In the genomic region with DNA sequence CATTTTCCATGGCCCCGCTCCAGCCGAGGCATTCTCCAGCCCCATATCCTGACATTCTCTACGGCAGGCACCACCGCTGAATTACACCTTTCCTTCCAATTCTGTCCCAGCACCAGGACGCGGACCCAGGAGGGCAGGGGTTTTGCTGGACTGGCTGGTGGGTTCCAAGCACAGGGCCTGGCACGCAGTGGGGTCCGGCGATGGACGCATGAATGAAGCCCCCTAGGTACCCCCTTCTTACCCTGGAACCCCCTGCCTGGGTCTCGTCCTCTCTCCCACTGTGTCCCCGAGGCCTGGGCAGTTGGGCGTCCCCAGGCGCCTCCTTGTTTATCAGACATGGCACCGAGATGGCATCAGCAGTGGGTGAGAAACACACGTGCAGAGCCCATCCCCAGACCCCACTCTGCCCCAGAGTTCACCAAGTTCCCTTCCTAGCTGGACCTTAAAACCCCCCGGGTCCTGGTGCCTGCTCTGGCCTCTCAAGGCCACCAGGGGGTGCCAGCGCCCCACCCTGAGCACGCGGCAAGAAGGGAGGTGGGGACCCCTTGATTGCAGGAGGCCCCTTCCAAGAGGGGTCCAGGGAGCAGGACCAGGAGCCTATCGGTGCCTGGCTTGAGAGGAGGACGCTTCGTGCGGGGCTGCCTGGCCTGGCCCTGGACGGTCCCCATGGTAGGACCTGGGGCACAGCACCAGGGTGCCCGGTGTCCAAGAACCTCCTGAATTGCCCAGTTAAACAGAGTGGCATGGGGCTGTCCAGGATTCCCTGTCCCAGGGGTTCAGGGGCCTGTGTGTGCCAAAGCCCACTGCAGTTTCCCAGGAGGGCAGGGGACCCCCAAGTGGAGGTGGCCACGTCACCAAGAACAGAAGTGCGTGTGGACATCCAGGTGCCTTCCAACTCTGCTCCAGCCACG, we compare ENCODE assay signal across 9 cellular contexts. TPM values are rescaled to one million over a fixed set of nuclear protein-coding genes. Genes with fewer than 3 reads are reported as not detected.
DNase-seq lines count a peak whose midpoint lies in the region; ATAC-seq and TF ChIP-seq lines count a peak whose summit lies in the region.
"Had no signal": no experiment of that assay in that cellular context is flagged by ENCODE, and none has a peak within 500 bp of the region (broad histone marks: within the 10 kb centered on the region; RNA-seq: fewer than 3 reads in every experiment).

No MANE protein-coding gene starts in this region.

- TF ChIP-seq CTCF in CD8-positive, alpha-beta T cell (IDR thresholded peaks at IDR 0.05), result peak; percentile 82
- TF ChIP-seq CTCF in HCT116 (IDR thresholded peaks at IDR 0.05 in 2 of 3, conservative IDR thresholded peaks at IDR 0.05 in 1 of 3; ENCODE audit: borderline replicate concordance in 1 of 3, insufficient read depth in 1 of 3, low read depth in 2 of 3, low read length in 2 of 3), result peak; percentile 86 to 92 (median 91); a peak in 5 of 6 replicates
- peak in 2 of 3 donors; percentile 11 to 41 for TF ChIP-seq CTCF in omental fat pad (IDR thresholded peaks at IDR 0.05)

- H3K4me1 Mint-ChIP-seq in CD8-positive, alpha-beta T cell (ENCODE audit: low read depth), result no peaks in the 10 kb centered on the region
- H3K4me1 Mint-ChIP-seq: IgD-negative memory B cell had no signal

- CTCF ChIA-PET in CD8-positive, alpha-beta T cell (lab: Charles Lee), result interaction anchor here (0.6 to 5.4 kb wide), 16 partner anchors 9 to 187 kb away, joined by 3 to 59 read pairs (median 4); no protein-coding TSS in a partner anchor
- CTCF ChIA-PET in HCT116 (lab: Charles Lee), result interaction anchor here (0.6 to 1.9 kb wide), 3 partner anchors 23 to 55 kb away, joined by 3 to 21 read pairs (median 4); no protein-coding TSS in a partner anchor

- POLR2A ChIA-PET in CD8-positive, alpha-beta T cell (lab: Charles Lee), result no interaction called here
- POLR2A ChIA-PET in HCT116 (lab: Charles Lee), result no interaction called here

- no peaks in the 10 kb centered on the region for H3K9me3 Mint-ChIP-seq in CD8-positive, alpha-beta T cell
- H3K9me3 Mint-ChIP-seq: IgD-negative memory B cell had no signal

- TF ChIP-seq RAD21 in HCT116 (IDR thresholded peaks at IDR 0.05; ENCODE audit: low read depth), result peak; percentile 87

- intact Hi-C loops in CD8-positive, alpha-beta T cell (cut with DNase I, micrococcal nuclease), result loop anchor here in 1 of 2 experiments (1.0 kb wide), 3 partner anchors 50 to 159 kb away; no protein-coding TSS in a partner anchor
- intact Hi-C loops in HCT116 (cut with micrococcal nuclease), result loop anchor here (1.0 kb wide), 1 partner anchor 50 kb away; no protein-coding TSS in a partner anchor

- no peak for TF ChIP-seq POLR2A in HCT116 (IDR thresholded peaks at IDR 0.05; ENCODE audit: borderline replicate concordance, extremely low read depth, insufficient read depth, insufficient read length)

- no peaks in the 10 kb centered on the region for H3K36me3 ChIP-seq in CD8-positive, alpha-beta T cell (ENCODE audit: insufficient read depth, low read length)
- H3K36me3 ChIP-seq in HCT116 (ENCODE audit: control insufficient read depth in 1 of 2, insufficient read depth in 2 of 2, low read length in 2 of 2), result no peaks in the 10 kb centered on the region

- no peak overlapping the region for H3K27ac Mint-ChIP-seq in CD8-positive, alpha-beta T cell
- H3K27ac Mint-ChIP-seq: IgD-negative memory B cell had no signal

- no peaks in the 10 kb centered on the region for H3K9me2 ChIP-seq in HCT116 (ENCODE audit: insufficient read depth)

- no peaks in the 10 kb centered on the region for H3K27me3 ChIP-seq in CD8-positive, alpha-beta T cell (ENCODE audit: insufficient read depth, low read length)
- H3K27me3 ChIP-seq in HCT116 (ENCODE audit: insufficient read depth, low read length), result no peaks in the 10 kb centered on the region

- no peaks in the 10 kb centered on the region for H4K20me1 ChIP-seq in HCT116 (ENCODE audit: insufficient read depth)

- H3K36me3 Mint-ChIP-seq in CD8-positive, alpha-beta T cell, result no peaks in the 10 kb centered on the region
- H3K36me3 Mint-ChIP-seq: IgD-negative memory B cell had no signal

- no peak overlapping the region for H3K9ac ChIP-seq in HCT116 (ENCODE audit: low read length)

- H3K4me3 ChIP-seq in CD8-positive, alpha-beta T cell (ENCODE audit: low read depth, low read length), result no peak overlapping the region
- no peak overlapping the region for H3K4me3 ChIP-seq in HCT116 (replicated peaks in 1 of 2; ENCODE audit: low read depth in 1 of 2, low read length in 2 of 2)

- no peak overlapping the region for H3K4me2 ChIP-seq in HCT116 (ENCODE audit: low read length)

- DNase-seq in CD8-positive, alpha-beta T cell, result peak in 6 of 7 experiments; percentile 11 to 68 (median 22)
- no peak for DNase-seq in HCT116 (ENCODE audit: low read depth, low spot score)
- peak; percentile 26 for DNase-seq in activated CD4-positive, alpha-beta T cell treated with anti-CD3 and anti-CD28 coated beads for 1 hour
- DNase-seq in epidermal melanocyte (ENCODE audit: insufficient read length, low spot score), result peak; percentile 71
- DNase-seq in omental fat pad (ENCODE audit: low spot score), result no peak
- no peak for DNase-seq in foreskin melanocyte
- DNase-seq in Ammon's horn (ENCODE audit: low spot score), result no peak

- ATAC-seq in CD8-positive, alpha-beta T cell, result peak; percentile 71
- ATAC-seq in HCT116 (peak; percentile 72), omental fat pad (ENCODE audit: low FRiP score) (no peak), HG02571 (IDR thresholded peaks at IDR 0.05; ENCODE audit: unreplicated experiment) (no peak)

- H3K9me3 ChIP-seq in CD8-positive, alpha-beta T cell (ENCODE audit: low read length), result no peaks in the 10 kb centered on the region
- no peaks in the 10 kb centered on the region for H3K9me3 ChIP-seq in HCT116 (ENCODE audit: control insufficient read depth in 1 of 2, insufficient read depth in 1 of 2, low read depth in 1 of 2, low read length in 2 of 2)

- H2AFZ ChIP-seq in HCT116 (ENCODE audit: low read depth, low read length, poor library complexity, severe bottlenecking), result no peak overlapping the region

- BruUV-seq in HCT116 (replicated peaks; lab: Mats Ljungman, UMichigan), result no TSS peak

- no peaks in the 10 kb centered on the region for H3K27me3 Mint-ChIP-seq in CD8-positive, alpha-beta T cell (ENCODE audit: low read depth)

- no peak overlapping the region for H3K27ac ChIP-seq in CD8-positive, alpha-beta T cell (ENCODE audit: low read depth, low read length)
- no peak overlapping the region for H3K27ac ChIP-seq in HCT116 (ENCODE audit: low read depth, low read length)

- H3K79me2 ChIP-seq in HCT116 (ENCODE audit: insufficient read depth, low read length), result no peaks in the 10 kb centered on the region

- RAD21 ChIA-PET in HCT116 (lab: Charles Lee; ENCODE audit: low non-redundant PET in 1 of 2, low total read pairs in 2 of 2, uncharacterized antibody in 2 of 2, unreplicated experiment in 2 of 2), result interaction anchor here (0.6 to 1.8 kb wide), 5 partner anchors 54 to 74 kb away, joined by 3 to 6 read pairs (median 3); no protein-coding TSS in a partner anchor

- H3K4me1 ChIP-seq in CD8-positive, alpha-beta T cell (ENCODE audit: insufficient read depth, low read length), result no peaks in the 10 kb centered on the region
- peaks cover 0 to 9% of the 10 kb centered on the region in 2 experiments; a peak in 1 of 4 replicates for H3K4me1 ChIP-seq in HCT116 (ENCODE audit: control insufficient read depth in 1 of 2, insufficient read depth in 2 of 2, low read length in 2 of 2)

- no peak overlapping the region for H3K4me3 Mint-ChIP-seq in CD8-positive, alpha-beta T cell

TF ChIP-seq in HCT116, 20 proteins besides CTCF, POLR2A, EP300 and RAD21 (continues in another document):
- no peak for TF ChIP-seq POLR2AphosphoS5 (IDR thresholded peaks at IDR 0.05; ENCODE audit: low read depth, low read length)
- TF ChIP-seq ZNF274 (IDR thresholded peaks at IDR 0.05; ENCODE audit: low read depth, low read length), result no peak
- TF ChIP-seq, protein P1, sequence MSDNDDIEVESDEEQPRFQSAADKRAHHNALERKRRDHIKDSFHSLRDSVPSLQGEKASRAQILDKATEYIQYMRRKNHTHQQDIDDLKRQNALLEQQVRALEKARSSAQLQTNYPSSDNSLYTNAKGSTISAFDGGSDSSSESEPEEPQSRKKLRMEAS (IDR thresholded peaks at IDR 0.05), result no peak
- TF ChIP-seq, protein P2, sequence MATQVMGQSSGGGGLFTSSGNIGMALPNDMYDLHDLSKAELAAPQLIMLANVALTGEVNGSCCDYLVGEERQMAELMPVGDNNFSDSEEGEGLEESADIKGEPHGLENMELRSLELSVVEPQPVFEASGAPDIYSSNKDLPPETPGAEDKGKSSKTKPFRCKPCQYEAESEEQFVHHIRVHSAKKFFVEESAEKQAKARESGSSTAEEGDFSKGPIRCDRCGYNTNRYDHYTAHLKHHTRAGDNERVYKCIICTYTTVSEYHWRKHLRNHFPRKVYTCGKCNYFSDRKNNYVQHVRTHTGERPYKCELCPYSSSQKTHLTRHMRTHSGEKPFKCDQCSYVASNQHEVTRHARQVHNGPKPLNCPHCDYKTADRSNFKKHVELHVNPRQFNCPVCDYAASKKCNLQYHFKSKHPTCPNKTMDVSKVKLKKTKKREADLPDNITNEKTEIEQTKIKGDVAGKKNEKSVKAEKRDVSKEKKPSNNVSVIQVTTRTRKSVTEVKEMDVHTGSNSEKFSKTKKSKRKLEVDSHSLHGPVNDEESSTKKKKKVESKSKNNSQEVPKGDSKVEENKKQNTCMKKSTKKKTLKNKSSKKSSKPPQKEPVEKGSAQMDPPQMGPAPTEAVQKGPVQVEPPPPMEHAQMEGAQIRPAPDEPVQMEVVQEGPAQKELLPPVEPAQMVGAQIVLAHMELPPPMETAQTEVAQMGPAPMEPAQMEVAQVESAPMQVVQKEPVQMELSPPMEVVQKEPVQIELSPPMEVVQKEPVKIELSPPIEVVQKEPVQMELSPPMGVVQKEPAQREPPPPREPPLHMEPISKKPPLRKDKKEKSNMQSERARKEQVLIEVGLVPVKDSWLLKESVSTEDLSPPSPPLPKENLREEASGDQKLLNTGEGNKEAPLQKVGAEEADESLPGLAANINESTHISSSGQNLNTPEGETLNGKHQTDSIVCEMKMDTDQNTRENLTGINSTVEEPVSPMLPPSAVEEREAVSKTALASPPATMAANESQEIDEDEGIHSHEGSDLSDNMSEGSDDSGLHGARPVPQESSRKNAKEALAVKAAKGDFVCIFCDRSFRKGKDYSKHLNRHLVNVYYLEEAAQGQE (IDR thresholded peaks at IDR 0.05; ENCODE audit: low read depth), result no peak
- TF ChIP-seq SIN3A (IDR thresholded peaks at IDR 0.05; ENCODE audit: low read depth), result no peak
- no peak for TF ChIP-seq SP1 (IDR thresholded peaks at IDR 0.05; ENCODE audit: low read depth)
- no peak for TF ChIP-seq FOSL1 (IDR thresholded peaks at IDR 0.05; ENCODE audit: low read depth)
- no peak for TF ChIP-seq CEBPB (IDR thresholded peaks at IDR 0.05; ENCODE audit: low read depth)
- no peak for TF ChIP-seq CBX3 (IDR thresholded peaks at IDR 0.05; ENCODE audit: low read depth)
- TF ChIP-seq JUND (IDR thresholded peaks at IDR 0.05), result no peak

RNA-seq across cellular contexts. Expression of a gene that starts 46.1 kb away (rescaled TPM):
- 10 to 100 TPM; 33.9 to 42.8 TPM for total RNA-seq in CD8-positive, alpha-beta T cell
- 47.6 TPM for total RNA-seq in HCT116 (2021; ENCODE audit: unreplicated experiment)
- polyA plus RNA-seq in HCT116 (2012), result 34.0 and 43.9 TPM in 2 replicates
- 10 to 100 TPM; 13.2 to 60.1 (median 21.9) TPM for total RNA-seq in omental fat pad

RNA-seq across cellular contexts. Expression of a gene that starts 59.6 kb away (rescaled TPM):
- 10 to 100 TPM; 39.0 to 39.8 TPM for total RNA-seq in CD8-positive, alpha-beta T cell
- total RNA-seq in HCT116 (2021; ENCODE audit: unreplicated experiment) (25.6 TPM), omental fat pad (10 to 100 TPM; 24.9 to 53.0 (median 37.4) TPM)
- polyA plus RNA-seq in HCT116 (2012), result 17.6 and 18.6 TPM in 2 replicates

Comparison
In these comparisons a context has a peak if more than half of its experiments do, and no peak if none do; other contexts are left out.
1. ATAC-seq: peak in CD8-positive, alpha-beta T cell (single experiment) and HCT116 (single experiment); none in omental fat pad (single experiment) and HG02571 (single experiment).
2. DNase-seq: peak in CD8-positive, alpha-beta T cell (6 of 7), activated CD4-positive, alpha-beta T cell treated with anti-CD3 and anti-CD28 coated beads for 1 hour (single experiment) and epidermal melanocyte (single experiment); none in HCT116 (single experiment), omental fat pad (single experiment), foreskin melanocyte (single experiment) and Ammon's horn (single experiment).
3. CTCF ChIP-seq: peak in every context shown above with its lines; median percentile 91 in HCT116; 82 in CD8-positive, alpha-beta T cell; 26 in omental fat pad.